In the genomic region with DNA sequence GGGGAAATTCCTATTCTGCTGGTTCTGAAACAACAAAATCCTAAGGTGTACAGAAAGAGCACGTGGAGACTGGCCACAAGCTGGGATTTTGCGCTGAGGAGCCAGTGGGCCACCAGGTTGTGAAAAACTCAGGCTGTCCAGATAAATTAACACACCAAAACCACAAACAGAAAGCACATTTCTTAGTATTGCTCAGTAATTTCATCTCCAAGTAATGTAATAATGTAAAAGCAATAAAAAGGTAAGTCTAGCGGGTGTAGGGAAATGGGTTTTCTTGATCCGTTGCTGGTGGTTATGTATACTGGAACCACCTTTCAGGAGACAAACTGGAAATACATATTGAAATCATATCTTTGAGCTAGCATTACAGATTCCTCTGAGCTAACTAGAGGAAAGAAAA, we compare ENCODE assay signal across 1 cellular context.
A peak's percentile ranks its signal among the peaks of the same experiment; 100 is the strongest.
TF ChIP-seq lines count a peak whose summit lies in the region.

No MANE protein-coding gene starts in this region.

TF ChIP-seq in SK-N-SH, 30 proteins besides CTCF, POLR2A, EP300 and RAD21 (continued from another document):
- TF ChIP-seq, protein P1, sequence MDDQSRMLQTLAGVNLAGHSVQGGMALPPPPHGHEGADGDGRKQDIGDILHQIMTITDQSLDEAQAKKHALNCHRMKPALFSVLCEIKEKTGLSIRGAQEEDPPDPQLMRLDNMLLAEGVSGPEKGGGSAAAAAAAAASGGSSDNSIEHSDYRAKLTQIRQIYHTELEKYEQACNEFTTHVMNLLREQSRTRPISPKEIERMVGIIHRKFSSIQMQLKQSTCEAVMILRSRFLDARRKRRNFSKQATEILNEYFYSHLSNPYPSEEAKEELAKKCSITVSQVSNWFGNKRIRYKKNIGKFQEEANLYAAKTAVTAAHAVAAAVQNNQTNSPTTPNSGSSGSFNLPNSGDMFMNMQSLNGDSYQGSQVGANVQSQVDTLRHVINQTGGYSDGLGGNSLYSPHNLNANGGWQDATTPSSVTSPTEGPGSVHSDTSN (IDR thresholded peaks at IDR 0.05): peak; percentile 44
- TF ChIP-seq TAF1 (IDR thresholded peaks at IDR 0.05; ENCODE audit: borderline replicate concordance, low read depth, low read length): no peak
- no peak for TF ChIP-seq REST (IDR thresholded peaks at IDR 0.05; ENCODE audit: low read depth, low read length)
- TF ChIP-seq POLR2AphosphoS5 (IDR thresholded peaks at IDR 0.05; ENCODE audit: low read depth, low read length): no peak
TF ChIP-seq in SK-N-SH: peak in this region for 2.
